In the genomic region with DNA sequence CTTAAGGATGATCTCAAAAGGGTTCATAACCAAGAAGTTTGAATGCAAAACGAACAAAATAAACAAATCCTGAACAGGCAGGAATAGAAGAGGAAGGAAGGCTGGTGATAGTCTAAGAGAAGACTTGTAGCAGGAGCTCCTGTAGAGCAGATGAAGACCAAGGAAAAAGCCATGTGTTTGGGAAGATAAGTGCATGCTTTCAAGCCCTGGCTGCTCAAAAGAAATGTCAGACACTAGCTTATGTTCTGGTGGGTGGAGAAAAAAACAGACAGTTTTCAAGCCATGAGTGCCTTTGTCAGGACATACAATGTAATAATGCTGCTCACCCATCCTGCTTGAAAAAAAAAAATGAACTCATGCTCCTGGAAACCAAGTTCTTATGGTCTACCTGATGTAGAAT, we compare ENCODE assay signal across 28 cellular contexts. TPM values are rescaled to one million over a fixed set of nuclear protein-coding genes. Genes with fewer than 3 reads are reported as not detected.
DNase-seq lines count a peak whose midpoint lies in the region; ATAC-seq, FAIRE-seq and TF ChIP-seq lines count a peak whose summit lies in the region.
"Had no signal": no experiment of that assay in that cellular context is flagged by ENCODE, and none has a peak within 500 bp of the region (broad histone marks: within the 10 kb centered on the region; RNA-seq: fewer than 3 reads in every experiment).

No MANE protein-coding gene starts in this region.

- H3K27ac ChIP-seq in GM12878 (ENCODE audit: control insufficient read depth, insufficient read depth) (peak overlapping the region; percentile 13; the same call in 1 of the 2 replicates), neutrophil (peak overlapping the region; percentile 40), testis (no peak overlapping the region), kidney (ENCODE audit: low read depth in 2 of 2, low read length in 2 of 2) (no peak overlapping the region)
- H3K27ac ChIP-seq: body of pancreas, coronary artery, stomach had no signal

- no peak for TF ChIP-seq EP300 in GM12878 (IDR thresholded peaks at IDR 0.05; ENCODE audit: borderline replicate concordance in 1 of 2, control insufficient read depth in 1 of 2, low read depth in 2 of 2, low read length in 2 of 2)

- no peak overlapping the region for H2AFZ ChIP-seq in GM12878 (ENCODE audit: control insufficient read depth, low read depth, low read length)

- peaks cover 23 to 42% (median 34%) of the 10 kb centered on the region in 3 donors for H3K4me1 Mint-ChIP-seq in IgD-negative memory B cell

- SMC1A ChIA-PET in GM12878 (lab: Charles Lee; ENCODE audit: uncharacterized antibody, unreplicated experiment) = interaction anchor here (1.0 to 6.1 kb wide), 10 partner anchors 10 to 163 kb away, joined by 3 to 125 read pairs (median 12); no protein-coding TSS in a partner anchor

- no peaks in the 10 kb centered on the region for H4K20me1 ChIP-seq in GM12878 (ENCODE audit: control insufficient read depth, insufficient read depth)

- H3K36me3 Mint-ChIP-seq in IgD-negative memory B cell = peaks cover 4% of the 10 kb centered on the region
- H3K36me3 Mint-ChIP-seq: activated naive CD4-positive, alpha-beta T cell treated with anti-CD3 and anti-CD28 coated beads, Interleukin-2, amount 50 U/mL, for 72 hours; type B pancreatic cell had no signal

- H3K9ac ChIP-seq in GM12878 (ENCODE audit: control insufficient read depth, insufficient read depth, low read length) (no peak overlapping the region; the same call in 1 of the 2 replicates), kidney (ENCODE audit: low read length in 2 of 2) (no peak overlapping the region)

- intact Hi-C loops in GM12878 (cut with micrococcal nuclease; ENCODE audit: unreplicated experiment) = no loop called here
- intact Hi-C loops in testis (cut with DNase I; ENCODE audit: low total_unique reads) = no loop called here
- intact Hi-C loops in kidney (cut with DNase I) = no loop called here

- TF ChIP-seq RAD21 in GM12878 (IDR thresholded peaks at IDR 0.05; ENCODE audit: insufficient read depth, low read depth, low read length) = no peak

- no peak overlapping the region for H3K4me3 ChIP-seq in GM12878
- no peak overlapping the region for H3K4me3 ChIP-seq in neutrophil (ENCODE audit: low read depth in 1 of 2, low read length in 1 of 2)
- no peak overlapping the region for H3K4me3 ChIP-seq in testis
- no peak overlapping the region for H3K4me3 ChIP-seq in kidney (ENCODE audit: low read length in 2 of 2)
- H3K4me3 ChIP-seq: body of pancreas, coronary artery, HAP-1, stomach had no signal

- peaks cover 21% of the 10 kb centered on the region; the same call in 1 of the 2 replicates for H3K4me1 ChIP-seq in GM12878 (ENCODE audit: control insufficient read depth, insufficient read depth, low read length)
- peaks cover 12 to 18% of the 10 kb centered on the region in 2 experiments for H3K4me1 ChIP-seq in neutrophil (ENCODE audit: control insufficient read depth in 1 of 2, insufficient read depth in 1 of 2, low read depth in 1 of 2, low read length in 1 of 2)
- H3K4me1 ChIP-seq in testis = no peaks in the 10 kb centered on the region
- H3K4me1 ChIP-seq in kidney (ENCODE audit: control insufficient read depth in 1 of 2, insufficient read depth in 1 of 2, low read depth in 1 of 2, low read length in 2 of 2) = peaks cover 0 to 3% of the 10 kb centered on the region in 2 donors

- H3K4me2 ChIP-seq in GM12878 (ENCODE audit: control insufficient read depth, insufficient read depth) = peak overlapping the region; percentile 35

- peak overlapping the region in 2 of 4 donors; percentile 13 to 81 for H3K4me3 Mint-ChIP-seq in IgD-negative memory B cell
- H3K4me3 Mint-ChIP-seq: activated CD8-positive, alpha-beta T cell treated with anti-CD3 and anti-CD28 coated beads, Interleukin-2, amount 10 ng/mL, durations not matched to agents 7 days and 5 days; activated T-cell treated with anti-CD3 and anti-CD28 coated beads, Interleukin-2, amount 50 U/mL, for 4 hours; type B pancreatic cell had no signal

- H3K9me3 ChIP-seq in GM12878 (replicated peaks; ENCODE audit: control insufficient read depth, insufficient read depth, low read length) (no peaks in the 10 kb centered on the region; the same call in 2 of the 3 replicates), neutrophil (no peaks in the 10 kb centered on the region), testis (no peaks in the 10 kb centered on the region), kidney (ENCODE audit: control insufficient read depth in 1 of 2, low read length in 2 of 2) (no peaks in the 10 kb centered on the region)
- H3K9me3 ChIP-seq: body of pancreas, HAP-1, stomach had no signal

- peaks cover 78% of the 10 kb centered on the region for H3K79me2 ChIP-seq in GM12878 (ENCODE audit: control insufficient read depth, insufficient read depth, low read length)

- RAD21 ChIA-PET in GM12878 (lab: Charles Lee; ENCODE audit: unreplicated experiment) = interaction anchor here (0.9 to 7.0 kb wide), 10 partner anchors 11 to 162 kb away, joined by 3 to 98 read pairs (median 16); partner anchors contain the start of gene SUDS3

- H3K27me3 Mint-ChIP-seq in IgD-negative memory B cell = no peaks in the 10 kb centered on the region
- H3K27me3 Mint-ChIP-seq: naive thymus-derived CD8-positive, alpha-beta T cell; type B pancreatic cell had no signal

- peak; percentile 23 for DNase-seq in NCI-H82 (lab: John Stamatoyannopoulos, UW)
- no peak for DNase-seq in NCI-H82 treated with DMSO at 0.1 percent for 48 hours (lab: John Stamatoyannopoulos, UW; ENCODE audit: unreplicated experiment)
- DNase-seq in GM12878 (ENCODE audit: low read depth, low spot score) = no peak
- no peak for DNase-seq in testis
- DNase-seq in kidney = no peak
- DNase-seq: activated CD4-positive, CD25-positive, alpha-beta regulatory T cell; activated CD8-positive, alpha-beta T cell treated with anti-CD3 and anti-CD28 coated beads, Interleukin-2, amount 10 ng/mL, durations not matched to agents 7 days and 5 days; activated T-cell treated with anti-CD3 and anti-CD28 coated beads, Interleukin-2, amount 50 U/mL, for 4 hours; body of pancreas; DMS153; naive thymus-derived CD8-positive, alpha-beta T cell; NCI-H1048; NCI-H2029; NCI-H524; posterior cingulate gyrus; stimulated activated CD4-positive, alpha-beta T cell treated with anti-CD3 and anti-CD28 coated beads, Interleukin-2, amount 100 ng/mL, for 24 hours; stomach had no signal

- no peak for TF ChIP-seq CTCF in GM12878 (IDR thresholded peaks at IDR 0.05 in 2 of 3, conservative IDR thresholded peaks at IDR 0.05 in 1 of 3; ENCODE audit: control insufficient read depth in 2 of 3, extremely low read depth in 1 of 3, insufficient read depth in 1 of 3, low read depth in 3 of 3, low read length in 3 of 3)
- TF ChIP-seq CTCF in neutrophil (IDR thresholded peaks at IDR 0.05) = no peak
- TF ChIP-seq CTCF in testis (IDR thresholded peaks at IDR 0.05) = no peak
- no peak for TF ChIP-seq CTCF in kidney (IDR thresholded peaks at IDR 0.05; ENCODE audit: borderline replicate concordance, extremely low read depth, insufficient read depth)

- peak; percentile 7; the same call in 1 of the 3 replicates for ATAC-seq in GM12878
- no peak for ATAC-seq in HG03175 (IDR thresholded peaks at IDR 0.05; ENCODE audit: unreplicated experiment)
- ATAC-seq: activated CD8-positive, alpha-beta T cell treated with anti-CD3 and anti-CD28 coated beads, Interleukin-2, amount 10 ng/mL, durations not matched to agents 7 days and 5 days; activated naive CD4-positive, alpha-beta T cell treated with anti-CD3 and anti-CD28 coated beads, Interleukin-2, amount 50 U/mL, for 72 hours; activated T-cell treated with anti-CD3 and anti-CD28 coated beads, Interleukin-2, amount 50 U/mL, for 4 hours; body of pancreas; naive thymus-derived CD8-positive, alpha-beta T cell; Right ventricle myocardium inferior had no signal

- peak overlapping the region in 2 of 3 donors; percentile 3 to 14 for H3K27ac Mint-ChIP-seq in IgD-negative memory B cell
- H3K27ac Mint-ChIP-seq: activated CD8-positive, alpha-beta T cell treated with anti-CD3 and anti-CD28 coated beads, Interleukin-2, amount 10 ng/mL, durations not matched to agents 7 days and 5 days; activated naive CD4-positive, alpha-beta T cell treated with anti-CD3 and anti-CD28 coated beads, Interleukin-2, amount 50 U/mL, for 72 hours; type B pancreatic cell had no signal

- CTCF ChIA-PET in GM12878 (lab: Yijun Ruan, JAX) = interaction anchor here (1.2 to 6.0 kb wide), 8 partner anchors 11 to 141 kb away, joined by 3 to 98 read pairs (median 12); partner anchors contain the start of gene SUDS3

- BruUV-seq in GM12878 (replicated peaks; lab: Mats Ljungman, UMichigan) = no TSS peak

- no peak for TF ChIP-seq POLR2A in GM12878 (IDR thresholded peaks at IDR 0.05; ENCODE audit: low read depth, low read length)
- no peak for TF ChIP-seq POLR2A in testis (IDR thresholded peaks at IDR 0.05)

- WGBS in GM12878 (ENCODE audit: insufficient coverage, insufficient replicate concordance, low lambda C conversion rate, missing lambda C conversion rate) = 6% methylated on average over 1 of the region's 1 CpG
- WGBS in testis, 2 donors = 50 to 60% methylated on average over 1 of the region's 1 CpG

- no peaks in the 10 kb centered on the region for H3K27me3 ChIP-seq in GM12878 (replicated peaks in 1 of 2; ENCODE audit: control insufficient read depth in 2 of 2, insufficient read depth in 2 of 2, low read length in 1 of 2)
- H3K27me3 ChIP-seq in neutrophil = no peaks in the 10 kb centered on the region
- H3K27me3 ChIP-seq in testis = no peaks in the 10 kb centered on the region
- H3K27me3 ChIP-seq: body of pancreas, stomach had no signal

- FAIRE-seq in GM12878 (lab: Jason Lieb, UNC) = no peak
- no peak for FAIRE-seq in kidney (lab: Jason Lieb, UNC)
- FAIRE-seq: endothelial cell of umbilical vein, GM12891, islet of Langerhans had no signal

- no peaks in the 10 kb centered on the region for H3K9me3 Mint-ChIP-seq in IgD-negative memory B cell
- H3K9me3 Mint-ChIP-seq: activated naive CD4-positive, alpha-beta T cell treated with anti-CD3 and anti-CD28 coated beads, Interleukin-2, amount 50 U/mL, for 72 hours; activated T-cell treated with anti-CD3 and anti-CD28 coated beads, Interleukin-2, amount 50 U/mL, for 4 hours; naive thymus-derived CD8-positive, alpha-beta T cell; type B pancreatic cell had no signal

- H3K36me3 ChIP-seq in GM12878 (ENCODE audit: control insufficient read depth in 2 of 2, insufficient read depth in 2 of 2, low read length in 1 of 2) (no peaks in the 10 kb centered on the region; a peak in 1 of 4 replicates), neutrophil (no peaks in the 10 kb centered on the region), testis (ENCODE audit: low read depth, missing control alignments) (no peaks in the 10 kb centered on the region), kidney (ENCODE audit: control insufficient read depth in 1 of 2, insufficient read depth in 2 of 2, low read length in 2 of 2) (no peaks in the 10 kb centered on the region)
- H3K36me3 ChIP-seq: HAP-1, stomach had no signal

- in situ Hi-C loops in GM12878 (cut with MboI) = no loop called here

- POLR2A ChIA-PET in GM12878 (lab: Charles Lee) = interaction anchor here (1.1 to 6.5 kb wide), 7 partner anchors 8 to 138 kb away, joined by 3 to 68 read pairs (median 6); no protein-coding TSS in a partner anchor

RNA-seq across cellular contexts. Expression of gene TAOK3, which starts 27.4 kb away (rescaled TPM):
- polyA plus RNA-seq in IgD-negative memory B cell = 107 TPM
- total RNA-seq in GM12878 (2013; cell fraction: nucleolus; rRNA removed) = 292 and 310 TPM in 2 replicates
- total RNA-seq in GM12878 (2014; rRNA removed) = 43.7 and 56.1 TPM in 2 replicates
- total RNA-seq in GM12878 (2014; rRNA removed; fragmentation: Illumina TruSeq; extraction: Trizol) = 92.8 and 93.7 TPM in 2 replicates
- 50.7 and 52.0 TPM in 2 replicates for total RNA-seq in GM12878 (2021)
- polyA plus RNA-seq in GM12878 (2011; ENCODE audit: low read depth) = 29.8 TPM
- polyA plus RNA-seq in GM12878 (2011; rRNA removed) = 129 and 131 TPM in 2 replicates
- polyA plus RNA-seq in GM12878 (2011; cell fraction: cytosol; rRNA removed) = 71.4 and 104 TPM in 2 replicates
- 62.7 and 82.1 TPM in 2 replicates for polyA plus RNA-seq in GM12878 (2011; cell fraction: nucleus; rRNA removed)
- polyA plus RNA-seq in GM12878 (2012) = 35.8 and 44.5 TPM in 2 replicates
- 98.9 and 117 TPM in 2 replicates for polyA plus RNA-seq in GM12878 (2014; fragmentation: Illumina TruSeq; extraction: Trizol)
- polyA plus RNA-seq in GM12878 (2014; fragmentation: Nextera tagmentation; extraction: Ambion mirVana) = 10 to 100 TPM; 41.3 to 42.5 TPM
- polyA plus RNA-seq in GM12878 (2014; rRNA removed) = 37.7 and 47.3 TPM in 2 replicates
- 10 to 100 TPM; 63.6 to 69.5 TPM for polyA plus RNA-seq in GM12878 (2016; fragmentation: Nextera tagmentation; extraction: Ambion mirVana)
- 214 and 256 TPM in 2 replicates for polyA minus RNA-seq in GM12878 (2011; rRNA and poly(A)+ RNA removed)
- polyA minus RNA-seq in GM12878 (2011; cell fraction: cytosol; rRNA and poly(A)+ RNA removed) = 46.5 and 53.7 TPM in 2 replicates
- polyA minus RNA-seq in GM12878 (2011; cell fraction: nucleus; rRNA and poly(A)+ RNA removed) = 57.2 and 77.2 TPM in 2 replicates
- total RNA-seq in testis = 10 to 100 TPM; 51.9 to 64.8 TPM
- polyA plus RNA-seq in testis (ENCODE audit: insufficient read depth, low read depth, low replicate concordance) = 20.5 TPM
- total RNA-seq in kidney = 36.1 TPM
- polyA plus RNA-seq in kidney (ENCODE audit: insufficient read depth, low read depth, low replicate concordance) = 14.0 TPM

RNA-seq across cellular contexts. Expression of gene SUDS3, which starts 31.0 kb away (rescaled TPM):
- polyA plus RNA-seq in IgD-negative memory B cell (17.8 TPM), GM12878 (2011; rRNA removed) (42.8 and 52.1 TPM in 2 replicates), GM12878 (2014; fragmentation: Illumina TruSeq; extraction: Trizol) (22.5 and 25.0 TPM in 2 replicates), GM12878 (2014; fragmentation: Nextera tagmentation; extraction: Ambion mirVana) (1 to 10 TPM; 5.2 to 9.5 TPM), GM12878 (2014; rRNA removed) (20.0 and 22.9 TPM in 2 replicates), GM12878 (2016; fragmentation: Nextera tagmentation; extraction: Ambion mirVana) (10 to 100 TPM; 21.2 to 21.4 TPM), testis (ENCODE audit: insufficient read depth, low read depth, low replicate concordance) (42.3 TPM), kidney (ENCODE audit: insufficient read depth, low read depth, low replicate concordance) (14.9 TPM)
- total RNA-seq in GM12878 (2013; cell fraction: nucleolus; rRNA removed) = 56.9 and 67.2 TPM in 2 replicates
- total RNA-seq in GM12878 (2014; rRNA removed) (25.9 and 26.4 TPM in 2 replicates), GM12878 (2014; rRNA removed; fragmentation: Illumina TruSeq; extraction: Trizol) (21.3 and 22.0 TPM in 2 replicates), GM12878 (2021) (21.1 and 21.3 TPM in 2 replicates), testis (10 to 100 TPM; 73.1 to 89.1 TPM), kidney (29.0 TPM)
- 14.3 TPM for polyA plus RNA-seq in GM12878 (2011; ENCODE audit: low read depth)
- polyA plus RNA-seq in GM12878 (2011; cell fraction: cytosol; rRNA removed) = 19.6 and 25.2 TPM in 2 replicates
- polyA plus RNA-seq in GM12878 (2011; cell fraction: nucleus; rRNA removed) = 40.3 and 42.7 TPM in 2 replicates
- polyA plus RNA-seq in GM12878 (2012) = 16.0 and 16.4 TPM in 2 replicates
- polyA minus RNA-seq in GM12878 (2011; rRNA and poly(A)+ RNA removed) = 30.0 and 30.9 TPM in 2 replicates
- polyA minus RNA-seq in GM12878 (2011; cell fraction: cytosol; rRNA and poly(A)+ RNA removed) = 10.4 and 16.2 TPM in 2 replicates
- polyA minus RNA-seq in GM12878 (2011; cell fraction: nucleus; rRNA and poly(A)+ RNA removed) = 15.7 and 29.7 TPM in 2 replicates

Comparison
In these comparisons a context has a peak if more than half of its experiments do, and no peak if none do; other contexts are left out.
1. H3K27ac ChIP-seq: peak in GM12878 (single experiment) and neutrophil (single experiment); none in testis (0 of 2) and kidney (0 of 2).